ENCODE assay signal across 1 cellular context in genomic region chr7:30180718-30181117, GRCh38.
A peak's percentile ranks its signal among the peaks of the same experiment; 100 is the strongest.
TF ChIP-seq lines count a peak whose summit lies in the region.

No MANE protein-coding gene starts in this region.

TF ChIP-seq in GM12878, 131 proteins besides CTCF, POLR2A, EP300 and RAD21 (continued from another document):
- TF ChIP-seq ZZZ3 (IDR thresholded peaks at IDR 0.05; ENCODE audit: control insufficient read depth, insufficient read length, low read depth): no peak
- TF ChIP-seq RBBP5 (conservative IDR thresholded peaks at IDR 0.05): no peak
- no peak for TF ChIP-seq KAT2A (conservative IDR thresholded peaks at IDR 0.05; ENCODE audit: control insufficient read depth, low read depth, low read length)
- TF ChIP-seq JUNB (IDR thresholded peaks at IDR 0.05): peak; percentile 83
- no peak for TF ChIP-seq STAT3 (IDR thresholded peaks at IDR 0.05; ENCODE audit: low read depth, low read length)
- TF ChIP-seq KLF5 (IDR thresholded peaks at IDR 0.05; ENCODE audit: partially characterized antibody): no peak
- TF ChIP-seq TAF1 (IDR thresholded peaks at IDR 0.05; ENCODE audit: borderline replicate concordance, low read depth, low read length): no peak
- no peak for TF ChIP-seq ZNF274 (IDR thresholded peaks at IDR 0.05; ENCODE audit: insufficient read depth, insufficient read length)
- peak; percentile 100 for TF ChIP-seq MTA2 (IDR thresholded peaks at IDR 0.05; ENCODE audit: low read depth)
- TF ChIP-seq, protein P1, sequence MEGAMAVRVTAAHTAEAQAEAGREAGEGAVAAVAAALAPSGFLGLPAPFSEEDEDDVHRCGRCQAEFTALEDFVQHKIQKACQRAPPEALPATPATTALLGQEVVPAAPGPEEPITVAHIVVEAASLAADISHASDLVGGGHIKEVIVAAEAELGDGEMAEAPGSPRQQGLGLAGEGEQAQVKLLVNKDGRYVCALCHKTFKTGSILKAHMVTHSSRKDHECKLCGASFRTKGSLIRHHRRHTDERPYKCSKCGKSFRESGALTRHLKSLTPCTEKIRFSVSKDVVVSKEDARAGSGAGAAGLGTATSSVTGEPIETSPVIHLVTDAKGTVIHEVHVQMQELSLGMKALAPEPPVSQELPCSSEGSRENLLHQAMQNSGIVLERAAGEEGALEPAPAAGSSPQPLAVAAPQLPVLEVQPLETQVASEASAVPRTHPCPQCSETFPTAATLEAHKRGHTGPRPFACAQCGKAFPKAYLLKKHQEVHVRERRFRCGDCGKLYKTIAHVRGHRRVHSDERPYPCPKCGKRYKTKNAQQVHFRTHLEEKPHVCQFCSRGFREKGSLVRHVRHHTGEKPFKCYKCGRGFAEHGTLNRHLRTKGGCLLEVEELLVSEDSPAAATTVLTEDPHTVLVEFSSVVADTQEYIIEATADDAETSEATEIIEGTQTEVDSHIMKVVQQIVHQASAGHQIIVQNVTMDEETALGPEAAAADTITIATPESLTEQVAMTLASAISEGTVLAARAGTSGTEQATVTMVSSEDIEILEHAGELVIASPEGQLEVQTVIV (IDR thresholded peaks at IDR 0.05; ENCODE audit: borderline replicate concordance, partially characterized antibody): no peak
- no peak for TF ChIP-seq SMC3 (IDR thresholded peaks at IDR 0.05; ENCODE audit: borderline replicate concordance, low read length)
- no peak for TF ChIP-seq TBL1XR1 (IDR thresholded peaks at IDR 0.05; ENCODE audit: low read depth, low read length)
- no peak for TF ChIP-seq ZSCAN29 (IDR thresholded peaks at IDR 0.05)
- no peak for TF ChIP-seq SP1 (IDR thresholded peaks at IDR 0.05; ENCODE audit: low read depth, low read length)
- no peak for TF ChIP-seq EZH2 (IDR thresholded peaks at IDR 0.05; ENCODE audit: borderline replicate concordance, control insufficient read depth, low read depth, low read length)
- TF ChIP-seq PAX5 (IDR thresholded peaks at IDR 0.05; ENCODE audit: borderline replicate concordance, low read depth, low read length): no peak
- peak; percentile 77; the same call in 1 of the 2 replicates for TF ChIP-seq BACH1 (IDR thresholded peaks at IDR 0.05; ENCODE audit: borderline replicate concordance)
- no peak for TF ChIP-seq ZNF384 (IDR thresholded peaks at IDR 0.05; ENCODE audit: borderline replicate concordance, low read depth, low read length)
- no peak for TF ChIP-seq TCF3 (IDR thresholded peaks at IDR 0.05; ENCODE audit: borderline replicate concordance, insufficient read depth, low read depth, low read length)
- peak; percentile 98 for TF ChIP-seq BCL11A (IDR thresholded peaks at IDR 0.05; ENCODE audit: low read depth, low read length)
- TF ChIP-seq LARP7 (IDR thresholded peaks at IDR 0.05): no peak
- TF ChIP-seq ZNF217 (IDR thresholded peaks at IDR 0.05): peak; percentile 70; the same call in 1 of the 2 replicates
- peak; percentile 27; the same call in 1 of the 2 replicates for TF ChIP-seq RUNX3 (IDR thresholded peaks at IDR 0.05; ENCODE audit: low read length)
- TF ChIP-seq MEF2A (IDR thresholded peaks at IDR 0.05; ENCODE audit: insufficient read depth, low read depth, low read length): no peak
- peak; percentile 95 for TF ChIP-seq DPF2 (IDR thresholded peaks at IDR 0.05)
- no peak for TF ChIP-seq ESRRA (IDR thresholded peaks at IDR 0.05; ENCODE audit: low read length)
- TF ChIP-seq CBFB (IDR thresholded peaks at IDR 0.05; ENCODE audit: low read depth): no peak
- peak; percentile 84 for TF ChIP-seq JUND (IDR thresholded peaks at IDR 0.05; ENCODE audit: low read depth, low read length)
- TF ChIP-seq SMAD5 (IDR thresholded peaks at IDR 0.05; ENCODE audit: low read depth): no peak
- TF ChIP-seq CREM (IDR thresholded peaks at IDR 0.05; ENCODE audit: low read depth): no peak
- no peak for TF ChIP-seq TARDBP (IDR thresholded peaks at IDR 0.05; ENCODE audit: borderline replicate concordance)
- no peak for TF ChIP-seq SUZ12 (IDR thresholded peaks at IDR 0.05; ENCODE audit: unreplicated experiment)
- peak; percentile 64 to 66; a peak in 3 of 4 replicates for TF ChIP-seq IKZF2 (IDR thresholded peaks at IDR 0.05)
- no peak for TF ChIP-seq FOXK2 (IDR thresholded peaks at IDR 0.05)
- no peak for TF ChIP-seq KDM1A (IDR thresholded peaks at IDR 0.05; ENCODE audit: borderline replicate concordance)
- TF ChIP-seq POLR2AphosphoS5 (IDR thresholded peaks at IDR 0.05; ENCODE audit: low read length): no peak
- no peak for TF ChIP-seq SIX5 (IDR thresholded peaks at IDR 0.05; ENCODE audit: low read depth, low read length, severe bottlenecking)
- 0 out of 2 replicates have a peak, but pooled peaks have one; percentile 53 for TF ChIP-seq ZNF24 (IDR thresholded peaks at IDR 0.05)
- TF ChIP-seq SIN3A (IDR thresholded peaks at IDR 0.05; ENCODE audit: low read depth, low read length): no peak
- no peak for TF ChIP-seq REST (IDR thresholded peaks at IDR 0.05; ENCODE audit: low read depth, low read length)
- TF ChIP-seq, protein P2, sequence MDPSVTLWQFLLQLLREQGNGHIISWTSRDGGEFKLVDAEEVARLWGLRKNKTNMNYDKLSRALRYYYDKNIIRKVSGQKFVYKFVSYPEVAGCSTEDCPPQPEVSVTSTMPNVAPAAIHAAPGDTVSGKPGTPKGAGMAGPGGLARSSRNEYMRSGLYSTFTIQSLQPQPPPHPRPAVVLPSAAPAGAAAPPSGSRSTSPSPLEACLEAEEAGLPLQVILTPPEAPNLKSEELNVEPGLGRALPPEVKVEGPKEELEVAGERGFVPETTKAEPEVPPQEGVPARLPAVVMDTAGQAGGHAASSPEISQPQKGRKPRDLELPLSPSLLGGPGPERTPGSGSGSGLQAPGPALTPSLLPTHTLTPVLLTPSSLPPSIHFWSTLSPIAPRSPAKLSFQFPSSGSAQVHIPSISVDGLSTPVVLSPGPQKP (IDR thresholded peaks at IDR 0.05; ENCODE audit: low read depth, low read length): no peak
- no peak; the same call in 1 of the 2 replicates for TF ChIP-seq FOXM1 (IDR thresholded peaks at IDR 0.05; ENCODE audit: low read depth, low read length)
- no peak for TF ChIP-seq RCOR1 (conservative IDR thresholded peaks at IDR 0.05; ENCODE audit: low read depth, low read length)
- TF ChIP-seq NR2F1 (conservative IDR thresholded peaks at IDR 0.05): peak; percentile 67; the same call in 1 of the 2 replicates
TF ChIP-seq in GM12878: peak in this region for 20.
